Comparison of ENCODE assay signal across 15 cellular contexts in the genomic region with DNA sequence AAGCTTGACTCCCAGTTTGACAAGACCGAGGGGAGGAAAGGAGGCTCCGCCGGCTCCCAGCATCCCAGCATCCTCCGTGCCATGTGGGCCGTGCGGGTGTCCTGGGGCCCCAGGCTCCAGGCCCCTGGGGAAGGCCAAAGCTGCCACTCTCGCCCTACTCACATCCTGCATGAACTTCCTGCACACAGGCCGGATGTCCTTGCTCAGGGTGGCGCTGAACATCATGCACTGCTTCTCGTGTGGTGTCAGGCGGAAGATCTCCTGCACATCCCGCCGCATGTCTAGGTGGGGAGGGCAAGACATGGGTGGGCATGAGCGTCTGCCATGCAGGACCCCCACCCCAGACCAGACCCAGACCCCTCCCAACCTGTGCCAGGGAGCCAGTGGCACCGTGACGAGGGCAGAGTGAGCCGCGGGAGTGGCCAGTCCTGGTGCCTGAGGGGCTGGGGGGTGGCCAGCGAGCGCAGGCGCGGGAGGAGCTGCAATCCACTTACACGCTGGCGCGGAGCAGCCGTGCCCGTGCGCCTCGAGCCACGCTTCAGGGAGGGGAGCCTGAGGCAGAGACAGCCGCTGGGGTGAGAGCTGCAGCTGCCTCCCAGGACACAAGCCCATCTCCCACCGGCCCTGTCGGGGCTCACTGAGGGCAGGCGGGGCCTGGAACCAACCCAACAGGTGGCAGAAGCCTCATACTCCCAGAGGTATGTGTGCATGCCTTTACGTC. TPM values are rescaled to one million over a fixed set of nuclear protein-coding genes. Genes with fewer than 3 reads are reported as not detected.
A peak's percentile ranks its signal among the peaks of the same experiment; 100 is the strongest.
DNase-seq lines count a peak whose midpoint lies in the region; ATAC-seq, FAIRE-seq and TF ChIP-seq lines count a peak whose summit lies in the region.
"Had no signal": no experiment of that assay in that cellular context is flagged by ENCODE, and none has a peak within 500 bp of the region (broad histone marks: within the 10 kb centered on the region; RNA-seq: fewer than 3 reads in every experiment).

No MANE protein-coding gene starts in this region.

- H3K9me3 Mint-ChIP-seq in activated T-cell treated with anti-CD3 and anti-CD28 coated beads, Interleukin-2, amount 50 U/mL, for 72 hours, result no peaks in the 10 kb centered on the region
- no peaks in the 10 kb centered on the region for H3K9me3 Mint-ChIP-seq in type B pancreatic cell
- H3K9me3 Mint-ChIP-seq: dendritic cell treated with granulocyte-macrophage colony-stimulating factor and Interleukin-4, amounts not matched to agents 40 ng/mL and 50 ng/mL, for 4 days had no signal

- no peak for FAIRE-seq in D721Med (lab: Jason Lieb, UNC)

- ATAC-seq in activated T-cell treated with anti-CD3 and anti-CD28 coated beads, Interleukin-2, amount 50 U/mL, for 72 hours (replicated peaks in 1 of 2), result peak in 1 of 2 donors; percentile 14
- peak; percentile 3 for ATAC-seq in stimulated activated naive CD8-positive, alpha-beta T cell treated with anti-CD3 and anti-CD28 coated beads, Interleukin-15, Interleukin-2, amounts not matched to agents 100 U/mL and 50 U/mL, for 24 hours

- H3K36me3 Mint-ChIP-seq in activated T-cell treated with anti-CD3 and anti-CD28 coated beads, Interleukin-2, amount 50 U/mL, for 72 hours (ENCODE audit: insufficient read depth in 2 of 2), result peaks cover 17 to 51% of the 10 kb centered on the region in 2 donors
- H3K36me3 Mint-ChIP-seq in type B pancreatic cell, result peaks cover under 1% of the 10 kb centered on the region

- peak in 1 of 2 donors; percentile 46 for DNase-seq in activated T-cell treated with anti-CD3 and anti-CD28 coated beads, Interleukin-2, amount 50 U/mL, for 72 hours
- DNase-seq in activated T-cell treated with anti-CD3 and anti-CD28 coated beads, Interleukin-2, amount 50 U/mL, for 48 hours, result no peak
- DNase-seq in activated CD4-positive, alpha-beta T cell treated with anti-CD3 and anti-CD28 coated beads, Interleukin-2, amount 50 U/mL, for 1 hour, result peak; percentile 49
- peak; percentile 66 for DNase-seq in central memory CD4-positive, alpha-beta T cell
- no peak for DNase-seq in stimulated activated naive CD8-positive, alpha-beta T cell treated with anti-CD3 and anti-CD28 coated beads, Interleukin-15, Interleukin-2, amounts not matched to agents 100 U/mL and 50 U/mL, for 24 hours
- DNase-seq in NCI-H2171 treated with DMSO at 0.1 percent for 48 hours (lab: John Stamatoyannopoulos, UW) (no peak), D721Med (ENCODE audit: insufficient read length, low spot score) (no peak), type B pancreatic cell (ENCODE audit: extremely low spot score, unreplicated experiment) (no peak)
- DNase-seq: activated CD4-positive, CD25-positive, alpha-beta regulatory T cell treated with anti-CD3 and anti-CD28 coated beads, Interleukin-2, amount 50 U/mL, for 72 hours; amygdala; DMS153; NCI-H2171; OCI-M1 had no signal

- no peaks in the 10 kb centered on the region for H3K27me3 Mint-ChIP-seq in activated T-cell treated with anti-CD3 and anti-CD28 coated beads, Interleukin-2, amount 50 U/mL, for 72 hours (ENCODE audit: low read depth)
- H3K27me3 Mint-ChIP-seq in type B pancreatic cell, result no peaks in the 10 kb centered on the region
- H3K27me3 Mint-ChIP-seq: dendritic cell treated with granulocyte-macrophage colony-stimulating factor and Interleukin-4, amounts not matched to agents 40 ng/mL and 50 ng/mL, for 4 days; progenitor cell of endocrine pancreas had no signal

- peak overlapping the region; percentile 88 for H3K27ac Mint-ChIP-seq in activated T-cell treated with anti-CD3 and anti-CD28 coated beads, Interleukin-2, amount 50 U/mL, for 72 hours
- no peak overlapping the region for H3K27ac Mint-ChIP-seq in type B pancreatic cell
- H3K27ac Mint-ChIP-seq: dendritic cell treated with granulocyte-macrophage colony-stimulating factor and Interleukin-4, amounts not matched to agents 40 ng/mL and 50 ng/mL, for 4 days; progenitor cell of endocrine pancreas had no signal

- TF ChIP-seq CTCF in D721Med (IDR thresholded peaks at IDR 0.05; ENCODE audit: insufficient read depth, missing control alignments) (no peak), type B pancreatic cell (conservative IDR thresholded peaks at IDR 0.05) (no peak)

- peaks cover 48% of the 10 kb centered on the region for H3K4me1 Mint-ChIP-seq in activated T-cell treated with anti-CD3 and anti-CD28 coated beads, Interleukin-2, amount 50 U/mL, for 72 hours (ENCODE audit: low read depth)
- H3K4me1 Mint-ChIP-seq in type B pancreatic cell (ENCODE audit: unreplicated experiment), result peaks cover 19% of the 10 kb centered on the region

- H3K4me3 Mint-ChIP-seq in activated T-cell treated with anti-CD3 and anti-CD28 coated beads, Interleukin-2, amount 50 U/mL, for 72 hours, result peak overlapping the region in 1 of 2 donors; percentile 22
- no peak overlapping the region for H3K4me3 Mint-ChIP-seq in type B pancreatic cell
- H3K4me3 Mint-ChIP-seq: dendritic cell treated with granulocyte-macrophage colony-stimulating factor and Interleukin-4, amounts not matched to agents 40 ng/mL and 50 ng/mL, for 4 days had no signal

RNA-seq across cellular contexts. Expression of a gene that starts 8.9 kb away (rescaled TPM):
- 100 to 1,000 TPM; 225 to 236 TPM for total RNA-seq in activated T-cell treated with anti-CD3 and anti-CD28 coated beads, Interleukin-2, amount 50 U/mL, for 72 hours
- total RNA-seq in type B pancreatic cell (ENCODE audit: low replicate concordance), result 71.9 and 84.3 TPM in 2 replicates

RNA-seq across cellular contexts. Expression of a gene that starts 22.9 kb away (rescaled TPM):
- 100 to 1,000 TPM; 239 to 278 TPM for total RNA-seq in activated T-cell treated with anti-CD3 and anti-CD28 coated beads, Interleukin-2, amount 50 U/mL, for 72 hours
- 63.1 and 85.3 TPM in 2 replicates for total RNA-seq in type B pancreatic cell (ENCODE audit: low replicate concordance)

RNA-seq across cellular contexts. Expression of a gene that starts 29.0 kb away (rescaled TPM):
- 100 to 1,000 TPM; 316 to 369 TPM for total RNA-seq in activated T-cell treated with anti-CD3 and anti-CD28 coated beads, Interleukin-2, amount 50 U/mL, for 72 hours
- total RNA-seq in type B pancreatic cell (ENCODE audit: low replicate concordance), result 4.9 and 14.3 TPM in 2 replicates

Comparison
In these comparisons a context has a peak if more than half of its experiments do, and no peak if none do; other contexts are left out.
1. DNase-seq: peak in activated CD4-positive, alpha-beta T cell treated with anti-CD3 and anti-CD28 coated beads, Interleukin-2, amount 50 U/mL, for 1 hour (single experiment) and central memory CD4-positive, alpha-beta T cell (single experiment); none in activated T-cell treated with anti-CD3 and anti-CD28 coated beads, Interleukin-2, amount 50 U/mL, for 48 hours (0 of 2), stimulated activated naive CD8-positive, alpha-beta T cell treated with anti-CD3 and anti-CD28 coated beads, Interleukin-15, Interleukin-2, amounts not matched to agents 100 U/mL and 50 U/mL, for 24 hours (single experiment), NCI-H2171 treated with DMSO at 0.1 percent for 48 hours (single experiment), D721Med (single experiment) and type B pancreatic cell (single experiment).
2. RNA of a gene that starts 29.0 kb away (total RNA-seq): 316 to 369 TPM in activated T-cell treated with anti-CD3 and anti-CD28 coated beads, Interleukin-2, amount 50 U/mL, for 72 hours; 4.9 to 14.3 TPM in type B pancreatic cell; every median in the first group is over 10 times any median in the second.